Comparison of ENCODE assay signal across 27 cellular contexts in the genomic region with DNA sequence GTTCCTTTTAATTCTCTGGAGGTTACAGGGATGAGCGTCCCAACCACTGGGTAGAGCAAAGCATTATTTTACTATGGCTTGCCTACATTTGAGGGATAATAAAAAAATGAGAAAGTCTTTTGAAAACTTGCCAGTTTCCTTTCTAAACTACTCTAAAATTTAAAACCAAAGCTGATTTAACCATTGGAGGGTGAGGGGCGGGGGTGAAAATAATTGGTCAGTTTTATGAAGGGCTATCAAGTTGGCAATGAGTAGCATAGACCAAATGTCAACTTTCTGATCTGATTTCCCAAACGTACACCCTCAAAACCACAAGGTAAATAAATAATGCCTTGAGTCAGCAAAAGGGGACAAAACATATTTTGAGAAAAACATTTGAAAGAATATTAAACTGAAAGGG.
DNase-seq lines count a peak whose midpoint lies in the region; ATAC-seq and TF ChIP-seq lines count a peak whose summit lies in the region.
"Had no signal": no experiment of that assay in that cellular context is flagged by ENCODE, and none has a peak within 500 bp of the region (broad histone marks: within the 10 kb centered on the region; RNA-seq: fewer than 3 reads in every experiment).

No MANE protein-coding gene starts in this region.

- no peak for ATAC-seq in CD4-positive, CD25-positive, alpha-beta regulatory T cell (ENCODE audit: low read depth in 2 of 2)
- ATAC-seq in T-helper 17 cell (no peak), HG03139 (IDR thresholded peaks at IDR 0.05; ENCODE audit: unreplicated experiment) (no peak), GM18861 (IDR thresholded peaks at IDR 0.05; ENCODE audit: unreplicated experiment) (no peak)
- ATAC-seq: GM23338, Right ventricle myocardium inferior had no signal

- H3K4me1 Mint-ChIP-seq in activated CD4-positive, alpha-beta T cell treated with anti-CD3 and anti-CD28 coated beads, Interleukin-2, amount 10 ng/mL, durations not matched to agents 24 days and 14 days, result peaks cover 61% of the 10 kb centered on the region
- peaks cover 30 to 67% (median 49%) of the 10 kb centered on the region in 4 donors for H3K4me1 Mint-ChIP-seq in CD4-positive, CD25-positive, alpha-beta regulatory T cell
- H3K4me1 Mint-ChIP-seq in T-helper 17 cell (peaks cover 46% of the 10 kb centered on the region), mesothelial cell of epicardium (peaks cover 39% of the 10 kb centered on the region)

- H3K4me1 ChIP-seq in CD4-positive, CD25-positive, alpha-beta regulatory T cell (ENCODE audit: control insufficient read depth, insufficient read depth, low read length, poor library complexity, severe bottlenecking), result peaks cover 33% of the 10 kb centered on the region
- no peaks in the 10 kb centered on the region for H3K4me1 ChIP-seq in sigmoid colon

- no peak for DNase-seq in activated CD4-positive, alpha-beta T cell treated with anti-CD3 and anti-CD28 coated beads, Interleukin-2, amount 10 ng/mL, durations not matched to agents 24 days and 14 days
- DNase-seq in activated CD4-positive, alpha-beta T cell treated with anti-CD3 and anti-CD28 coated beads, Interleukin-2, amount 50 U/mL, for 48 hours, result no peak
- DNase-seq in CD4-positive, CD25-positive, alpha-beta regulatory T cell, result no peak
- DNase-seq in T-helper 17 cell, result no peak
- no peak for DNase-seq in mesothelial cell of epicardium (ENCODE audit: low spot score in 2 of 2, unreplicated experiment in 2 of 2)
- no peak for DNase-seq in sigmoid colon
- DNase-seq: 8988T, ACHN, BE2C, DMS153, DND-41, H9, HFFc6, NCI-H1092, NCI-H1417 treated with DMSO at 0.1 percent for 48 hours, NCI-H1694 treated with DMSO at 0.1 percent for 48 hours, NCI-H2081, NCI-H2227 treated with DMSO at 0.1 percent for 48 hours, NCI-H526 treated with DMSO at 0.1 percent for 48 hours, PC-9 had no signal

- 44 to 59% methylated on average over 3 of the region's 3 CpGs for WGBS in sigmoid colon, 2 donors

- no peak for TF ChIP-seq POLR2A in sigmoid colon (IDR thresholded peaks at IDR 0.05)

- peaks cover 13% of the 10 kb centered on the region for H3K9me3 Mint-ChIP-seq in activated CD4-positive, alpha-beta T cell treated with anti-CD3 and anti-CD28 coated beads, Interleukin-2, amount 10 ng/mL, durations not matched to agents 24 days and 14 days
- H3K9me3 Mint-ChIP-seq in CD4-positive, CD25-positive, alpha-beta regulatory T cell, result peaks cover 0 to 4% (median 0%) of the 10 kb centered on the region in 7 donors
- H3K9me3 Mint-ChIP-seq in mesothelial cell of epicardium, result peaks cover 5% of the 10 kb centered on the region
- H3K9me3 Mint-ChIP-seq: CD14-positive monocyte, GM23338, H9, HFFc6, IgD-negative memory B cell had no signal

- H3K4me3 Mint-ChIP-seq in activated CD4-positive, alpha-beta T cell treated with anti-CD3 and anti-CD28 coated beads, Interleukin-2, amount 10 ng/mL, durations not matched to agents 24 days and 14 days, result no peak overlapping the region
- H3K4me3 Mint-ChIP-seq in CD4-positive, CD25-positive, alpha-beta regulatory T cell, result no peak overlapping the region
- peak overlapping the region; percentile 52 for H3K4me3 Mint-ChIP-seq in T-helper 17 cell
- H3K4me3 Mint-ChIP-seq in mesothelial cell of epicardium, result no peak overlapping the region
- H3K4me3 Mint-ChIP-seq: CD14-positive monocyte, GM23338, H9, HFFc6, IgD-negative memory B cell had no signal

- TF ChIP-seq CTCF in mesothelial cell of epicardium (IDR thresholded peaks at IDR 0.05; ENCODE audit: unreplicated experiment) (no peak), sigmoid colon (IDR thresholded peaks at IDR 0.05) (no peak)

- intact Hi-C loops in activated CD4-positive, alpha-beta T cell treated with anti-CD3 and anti-CD28 coated beads, Interleukin-2, amount 10 ng/mL, durations not matched to agents 24 days and 14 days (cut with micrococcal nuclease), result no loop called here
- intact Hi-C loops in sigmoid colon (cut with DNase I), result no loop called here

- H3K27me3 ChIP-seq in CD4-positive, CD25-positive, alpha-beta regulatory T cell (ENCODE audit: control insufficient read depth, insufficient read depth, low read length), result no peaks in the 10 kb centered on the region
- no peaks in the 10 kb centered on the region for H3K27me3 ChIP-seq in sigmoid colon
- H3K27me3 ChIP-seq: BE2C, SJSA1 had no signal

- H3K36me3 ChIP-seq in CD4-positive, CD25-positive, alpha-beta regulatory T cell (ENCODE audit: control insufficient read depth, insufficient read depth, low read length), result no peaks in the 10 kb centered on the region
- H3K36me3 ChIP-seq in sigmoid colon, result no peaks in the 10 kb centered on the region
- H3K36me3 ChIP-seq: BE2C, SJSA1 had no signal

- H3K9me3 ChIP-seq in CD4-positive, CD25-positive, alpha-beta regulatory T cell (ENCODE audit: control insufficient read depth in 2 of 2, low read length in 2 of 2), result no peaks in the 10 kb centered on the region
- H3K9me3 ChIP-seq in T-helper 17 cell (ENCODE audit: control insufficient read depth, low read length, poor library complexity, severe bottlenecking), result no peaks in the 10 kb centered on the region
- no peaks in the 10 kb centered on the region for H3K9me3 ChIP-seq in sigmoid colon
- H3K9me3 ChIP-seq: BE2C, SJSA1 had no signal

- H3K27ac Mint-ChIP-seq in activated CD4-positive, alpha-beta T cell treated with anti-CD3 and anti-CD28 coated beads, Interleukin-2, amount 10 ng/mL, durations not matched to agents 24 days and 14 days, result peak overlapping the region; percentile 42
- H3K27ac Mint-ChIP-seq in CD4-positive, CD25-positive, alpha-beta regulatory T cell, result peak overlapping the region in 2 of 3 donors; percentile 13 to 44
- H3K27ac Mint-ChIP-seq in T-helper 17 cell (peak overlapping the region; percentile 4), mesothelial cell of epicardium (peak overlapping the region; percentile 74)
- H3K27ac Mint-ChIP-seq: CD14-positive monocyte, GM23338, H9, HFFc6, IgD-negative memory B cell had no signal

- no peak for TF ChIP-seq EP300 in sigmoid colon (IDR thresholded peaks at IDR 0.05)

- no peak overlapping the region for H3K4me3 ChIP-seq in CD4-positive, CD25-positive, alpha-beta regulatory T cell (ENCODE audit: low read depth, low read length)
- H3K4me3 ChIP-seq in sigmoid colon, result no peak overlapping the region
- H3K4me3 ChIP-seq: GM23338, PC-9, SJSA1 had no signal

- H3K27me3 Mint-ChIP-seq in activated CD4-positive, alpha-beta T cell treated with anti-CD3 and anti-CD28 coated beads, Interleukin-2, amount 10 ng/mL, durations not matched to agents 24 days and 14 days, result no peaks in the 10 kb centered on the region
- H3K27me3 Mint-ChIP-seq in CD4-positive, CD25-positive, alpha-beta regulatory T cell, result no peaks in the 10 kb centered on the region
- no peaks in the 10 kb centered on the region for H3K27me3 Mint-ChIP-seq in T-helper 17 cell
- H3K27me3 Mint-ChIP-seq in mesothelial cell of epicardium (ENCODE audit: low read depth), result no peaks in the 10 kb centered on the region
- H3K27me3 Mint-ChIP-seq: IgD-negative memory B cell had no signal

- H3K36me3 Mint-ChIP-seq in activated CD4-positive, alpha-beta T cell treated with anti-CD3 and anti-CD28 coated beads, Interleukin-2, amount 10 ng/mL, durations not matched to agents 24 days and 14 days (ENCODE audit: low read depth), result peaks cover 8% of the 10 kb centered on the region
- H3K36me3 Mint-ChIP-seq in CD4-positive, CD25-positive, alpha-beta regulatory T cell, result peaks cover 8% of the 10 kb centered on the region
- H3K36me3 Mint-ChIP-seq in T-helper 17 cell (ENCODE audit: low read depth) (peaks cover 3% of the 10 kb centered on the region), mesothelial cell of epicardium (peaks cover 21% of the 10 kb centered on the region)
- H3K36me3 Mint-ChIP-seq: CD14-positive monocyte, IgD-negative memory B cell had no signal

- H3K27ac ChIP-seq in CD4-positive, CD25-positive, alpha-beta regulatory T cell (ENCODE audit: insufficient read depth, low read length, poor library complexity, severe bottlenecking), result no peak overlapping the region
- no peak overlapping the region for H3K27ac ChIP-seq in sigmoid colon
- H3K27ac ChIP-seq: PC-9, SJSA1 had no signal

Comparison
In these comparisons a context has a peak if more than half of its experiments do, and no peak if none do; other contexts are left out.
1. H3K27ac Mint-ChIP-seq: peak in every context shown above with its lines; median percentile 74 in mesothelial cell of epicardium; 42 in activated CD4-positive, alpha-beta T cell treated with anti-CD3 and anti-CD28 coated beads, Interleukin-2, amount 10 ng/mL, durations not matched to agents 24 days and 14 days; 28 in CD4-positive, CD25-positive, alpha-beta regulatory T cell; 4 in T-helper 17 cell.